In the genomic region with DNA sequence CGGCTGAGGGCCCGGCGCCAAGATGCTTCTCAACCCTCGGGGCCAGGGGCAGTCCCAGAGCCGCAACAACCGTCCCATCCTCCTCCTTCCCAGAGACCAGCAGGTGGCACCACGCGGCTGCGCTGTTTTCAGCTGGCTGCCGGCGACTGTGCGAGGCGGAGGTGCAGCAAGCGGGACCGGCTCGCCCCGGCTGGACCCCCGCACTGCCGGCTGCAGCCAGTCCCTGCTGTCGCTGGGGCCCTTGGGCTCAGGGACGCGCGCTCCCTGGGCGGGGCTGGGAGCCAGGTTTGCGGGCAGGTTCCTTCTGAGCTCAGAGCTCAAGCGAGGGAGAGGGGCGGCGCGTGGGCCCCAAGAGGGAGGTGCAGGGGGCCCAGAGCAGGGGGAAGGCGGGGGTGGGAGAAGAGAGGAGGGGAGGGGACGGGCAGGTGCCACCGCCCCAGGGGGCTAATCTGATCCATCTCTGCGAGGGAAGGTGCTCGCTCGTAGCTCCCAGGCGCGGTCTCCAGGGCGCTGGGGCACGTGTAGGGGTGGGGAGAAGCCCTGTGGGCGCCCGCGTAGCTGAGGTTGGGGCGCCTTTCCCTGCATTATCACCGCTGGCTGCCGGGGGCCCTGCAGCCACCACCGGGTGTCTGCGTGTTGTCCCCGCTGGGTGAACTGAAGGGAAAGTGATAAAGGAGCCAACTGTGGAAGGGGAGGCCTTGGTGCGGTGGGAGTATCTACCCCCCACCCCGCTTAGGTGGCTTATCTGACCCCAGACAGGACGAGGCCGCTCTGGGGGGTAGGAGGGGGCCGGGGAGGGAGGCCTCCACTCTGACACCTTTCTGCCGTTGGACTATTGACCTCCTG, we compare ENCODE assay signal across 1 cellular context.
TF ChIP-seq lines count a peak whose summit lies in the region.

No MANE protein-coding gene starts in this region.

TF ChIP-seq in K562, 482 proteins besides CTCF, POLR2A, EP300 and RAD21 (continued from another document and continues in another):
- TF ChIP-seq, protein P1, sequence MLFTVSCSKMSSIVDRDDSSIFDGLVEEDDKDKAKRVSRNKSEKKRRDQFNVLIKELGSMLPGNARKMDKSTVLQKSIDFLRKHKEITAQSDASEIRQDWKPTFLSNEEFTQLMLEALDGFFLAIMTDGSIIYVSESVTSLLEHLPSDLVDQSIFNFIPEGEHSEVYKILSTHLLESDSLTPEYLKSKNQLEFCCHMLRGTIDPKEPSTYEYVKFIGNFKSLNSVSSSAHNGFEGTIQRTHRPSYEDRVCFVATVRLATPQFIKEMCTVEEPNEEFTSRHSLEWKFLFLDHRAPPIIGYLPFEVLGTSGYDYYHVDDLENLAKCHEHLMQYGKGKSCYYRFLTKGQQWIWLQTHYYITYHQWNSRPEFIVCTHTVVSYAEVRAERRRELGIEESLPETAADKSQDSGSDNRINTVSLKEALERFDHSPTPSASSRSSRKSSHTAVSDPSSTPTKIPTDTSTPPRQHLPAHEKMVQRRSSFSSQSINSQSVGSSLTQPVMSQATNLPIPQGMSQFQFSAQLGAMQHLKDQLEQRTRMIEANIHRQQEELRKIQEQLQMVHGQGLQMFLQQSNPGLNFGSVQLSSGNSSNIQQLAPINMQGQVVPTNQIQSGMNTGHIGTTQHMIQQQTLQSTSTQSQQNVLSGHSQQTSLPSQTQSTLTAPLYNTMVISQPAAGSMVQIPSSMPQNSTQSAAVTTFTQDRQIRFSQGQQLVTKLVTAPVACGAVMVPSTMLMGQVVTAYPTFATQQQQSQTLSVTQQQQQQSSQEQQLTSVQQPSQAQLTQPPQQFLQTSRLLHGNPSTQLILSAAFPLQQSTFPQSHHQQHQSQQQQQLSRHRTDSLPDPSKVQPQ (CRISPR knock-in tag; IDR thresholded peaks at IDR 0.05; ENCODE audit: borderline replicate concordance): peak; percentile 62; the same call in 1 of the 2 replicates
- TF ChIP-seq FOXK1 (CRISPR knock-in tag; IDR thresholded peaks at IDR 0.05; ENCODE audit: borderline replicate concordance) (no peak), MEF2A (IDR thresholded peaks at IDR 0.05; ENCODE audit: control insufficient read depth, low read depth, low read length) (no peak), ZNF165 (CRISPR knock-in tag; IDR thresholded peaks at IDR 0.05; ENCODE audit: borderline replicate concordance) (no peak), CHAMP1 (IDR thresholded peaks at IDR 0.05) (no peak), RBM15 (IDR thresholded peaks at IDR 0.05; ENCODE audit: insufficient read depth, low read length) (no peak), CREB1 (IDR thresholded peaks at IDR 0.05) (peak; percentile 23; the same call in 1 of the 2 replicates), CREB1 (CRISPR knock-in tag; IDR thresholded peaks at IDR 0.05) (no peak), SMARCC2 (IDR thresholded peaks at IDR 0.05; ENCODE audit: low read depth) (no peak), ELK3 (CRISPR knock-in tag; IDR thresholded peaks at IDR 0.05) (peak; percentile 20; the same call in 1 of the 2 replicates), ZNF24 (IDR thresholded peaks at IDR 0.05) (0 out of 2 replicates have a peak, but pooled peaks have one; percentile 5), BDP1 (IDR thresholded peaks at IDR 0.05; ENCODE audit: insufficient read depth, insufficient read length) (no peak), ZNF175 (CRISPR knock-in tag; IDR thresholded peaks at IDR 0.05; ENCODE audit: low read depth) (peak; percentile 62), ZNF79 (CRISPR knock-in tag; IDR thresholded peaks at IDR 0.05; ENCODE audit: low read depth) (no peak), L3MBTL2 (IDR thresholded peaks at IDR 0.05) (peak; percentile 86), JUNB (CRISPR knock-in tag; conservative IDR thresholded peaks at IDR 0.05) (no peak), TAF15 (IDR thresholded peaks at IDR 0.05; ENCODE audit: low read depth, low read length) (0 out of 2 replicates have a peak, but pooled peaks have one; percentile 32), GABPB2 (CRISPR knock-in tag; conservative IDR thresholded peaks at IDR 0.05) (no peak), HLTF (IDR thresholded peaks at IDR 0.05) (no peak), BRF1 (IDR thresholded peaks at IDR 0.05; ENCODE audit: borderline replicate concordance, extremely low read depth, insufficient read length) (no peak), CEBPG (CRISPR knock-in tag; IDR thresholded peaks at IDR 0.05) (no peak), CEBPG (tag; conservative IDR thresholded peaks at IDR 0.05 in 1 of 2, IDR thresholded peaks at IDR 0.05 in 1 of 2) (no peak), HDAC3 (IDR thresholded peaks at IDR 0.05; ENCODE audit: borderline replicate concordance, partially characterized antibody) (peak; percentile 89), SNIP1 (IDR thresholded peaks at IDR 0.05; ENCODE audit: low read depth) (no peak), ZNF589 (CRISPR knock-in tag; IDR thresholded peaks at IDR 0.05; ENCODE audit: low read depth) (peak; percentile 91), SFPQ (IDR thresholded peaks at IDR 0.05; ENCODE audit: low read depth, low read length) (no peak), DEAF1 (CRISPR knock-in tag; IDR thresholded peaks at IDR 0.05) (no peak), HSF4 (CRISPR knock-in tag; IDR thresholded peaks at IDR 0.05; ENCODE audit: borderline replicate concordance) (0 out of 2 replicates have a peak, but pooled peaks have one; percentile 25), MIER1 (IDR thresholded peaks at IDR 0.05; ENCODE audit: low read depth) (no peak), NR2F6 (CRISPR knock-in tag; IDR thresholded peaks at IDR 0.05) (0 out of 2 replicates have a peak, but pooled peaks have one; percentile 13), TEAD4 (IDR thresholded peaks at IDR 0.05; ENCODE audit: low read length) (peak; percentile 88), TEAD4 (CRISPR knock-in tag; IDR thresholded peaks at IDR 0.05; ENCODE audit: borderline replicate concordance) (no peak), TRIM28 (IDR thresholded peaks at IDR 0.05) (no peak), SLC30A9 (CRISPR knock-in tag; IDR thresholded peaks at IDR 0.05) (no peak), ZNF780A (CRISPR knock-in tag; IDR thresholded peaks at IDR 0.05) (no peak), DIDO1 (tag; IDR thresholded peaks at IDR 0.05; ENCODE audit: low read depth) (no peak), POLR3G (IDR thresholded peaks at IDR 0.05; ENCODE audit: extremely low read depth, insufficient read length, insufficient replicate concordance) (no peak)
- TF ChIP-seq, protein P2, sequence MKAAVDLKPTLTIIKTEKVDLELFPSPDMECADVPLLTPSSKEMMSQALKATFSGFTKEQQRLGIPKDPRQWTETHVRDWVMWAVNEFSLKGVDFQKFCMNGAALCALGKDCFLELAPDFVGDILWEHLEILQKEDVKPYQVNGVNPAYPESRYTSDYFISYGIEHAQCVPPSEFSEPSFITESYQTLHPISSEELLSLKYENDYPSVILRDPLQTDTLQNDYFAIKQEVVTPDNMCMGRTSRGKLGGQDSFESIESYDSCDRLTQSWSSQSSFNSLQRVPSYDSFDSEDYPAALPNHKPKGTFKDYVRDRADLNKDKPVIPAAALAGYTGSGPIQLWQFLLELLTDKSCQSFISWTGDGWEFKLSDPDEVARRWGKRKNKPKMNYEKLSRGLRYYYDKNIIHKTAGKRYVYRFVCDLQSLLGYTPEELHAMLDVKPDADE (conservative IDR thresholded peaks at IDR 0.05; ENCODE audit: control insufficient read depth, low read depth, low read length): peak; percentile 89
- TF ChIP-seq, protein P3, sequence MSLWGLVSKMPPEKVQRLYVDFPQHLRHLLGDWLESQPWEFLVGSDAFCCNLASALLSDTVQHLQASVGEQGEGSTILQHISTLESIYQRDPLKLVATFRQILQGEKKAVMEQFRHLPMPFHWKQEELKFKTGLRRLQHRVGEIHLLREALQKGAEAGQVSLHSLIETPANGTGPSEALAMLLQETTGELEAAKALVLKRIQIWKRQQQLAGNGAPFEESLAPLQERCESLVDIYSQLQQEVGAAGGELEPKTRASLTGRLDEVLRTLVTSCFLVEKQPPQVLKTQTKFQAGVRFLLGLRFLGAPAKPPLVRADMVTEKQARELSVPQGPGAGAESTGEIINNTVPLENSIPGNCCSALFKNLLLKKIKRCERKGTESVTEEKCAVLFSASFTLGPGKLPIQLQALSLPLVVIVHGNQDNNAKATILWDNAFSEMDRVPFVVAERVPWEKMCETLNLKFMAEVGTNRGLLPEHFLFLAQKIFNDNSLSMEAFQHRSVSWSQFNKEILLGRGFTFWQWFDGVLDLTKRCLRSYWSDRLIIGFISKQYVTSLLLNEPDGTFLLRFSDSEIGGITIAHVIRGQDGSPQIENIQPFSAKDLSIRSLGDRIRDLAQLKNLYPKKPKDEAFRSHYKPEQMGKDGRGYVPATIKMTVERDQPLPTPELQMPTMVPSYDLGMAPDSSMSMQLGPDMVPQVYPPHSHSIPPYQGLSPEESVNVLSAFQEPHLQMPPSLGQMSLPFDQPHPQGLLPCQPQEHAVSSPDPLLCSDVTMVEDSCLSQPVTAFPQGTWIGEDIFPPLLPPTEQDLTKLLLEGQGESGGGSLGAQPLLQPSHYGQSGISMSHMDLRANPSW (CRISPR knock-in tag; IDR thresholded peaks at IDR 0.05): no peak
- TF ChIP-seq, protein P4, sequence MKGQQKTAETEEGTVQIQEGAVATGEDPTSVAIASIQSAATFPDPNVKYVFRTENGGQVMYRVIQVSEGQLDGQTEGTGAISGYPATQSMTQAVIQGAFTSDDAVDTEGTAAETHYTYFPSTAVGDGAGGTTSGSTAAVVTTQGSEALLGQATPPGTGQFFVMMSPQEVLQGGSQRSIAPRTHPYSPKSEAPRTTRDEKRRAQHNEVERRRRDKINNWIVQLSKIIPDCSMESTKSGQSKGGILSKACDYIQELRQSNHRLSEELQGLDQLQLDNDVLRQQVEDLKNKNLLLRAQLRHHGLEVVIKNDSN (CRISPR knock-in tag; IDR thresholded peaks at IDR 0.05): peak; percentile 83
- TF ChIP-seq, protein P5, sequence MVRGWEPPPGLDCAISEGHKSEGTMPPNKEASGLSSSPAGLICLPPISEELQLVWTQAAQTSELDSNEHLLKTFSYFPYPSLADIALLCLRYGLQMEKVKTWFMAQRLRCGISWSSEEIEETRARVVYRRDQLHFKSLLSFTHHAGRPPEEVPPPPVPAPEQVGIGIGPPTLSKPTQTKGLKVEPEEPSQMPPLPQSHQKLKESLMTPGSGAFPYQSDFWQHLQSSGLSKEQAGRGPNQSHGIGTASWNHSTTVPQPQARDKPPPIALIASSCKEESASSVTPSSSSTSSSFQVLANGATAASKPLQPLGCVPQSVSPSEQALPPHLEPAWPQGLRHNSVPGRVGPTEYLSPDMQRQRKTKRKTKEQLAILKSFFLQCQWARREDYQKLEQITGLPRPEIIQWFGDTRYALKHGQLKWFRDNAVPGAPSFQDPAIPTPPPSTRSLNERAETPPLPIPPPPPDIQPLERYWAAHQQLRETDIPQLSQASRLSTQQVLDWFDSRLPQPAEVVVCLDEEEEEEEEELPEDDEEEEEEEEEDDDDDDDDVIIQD (CRISPR knock-in tag; IDR thresholded peaks at IDR 0.05): no peak
- TF ChIP-seq, protein P6, sequence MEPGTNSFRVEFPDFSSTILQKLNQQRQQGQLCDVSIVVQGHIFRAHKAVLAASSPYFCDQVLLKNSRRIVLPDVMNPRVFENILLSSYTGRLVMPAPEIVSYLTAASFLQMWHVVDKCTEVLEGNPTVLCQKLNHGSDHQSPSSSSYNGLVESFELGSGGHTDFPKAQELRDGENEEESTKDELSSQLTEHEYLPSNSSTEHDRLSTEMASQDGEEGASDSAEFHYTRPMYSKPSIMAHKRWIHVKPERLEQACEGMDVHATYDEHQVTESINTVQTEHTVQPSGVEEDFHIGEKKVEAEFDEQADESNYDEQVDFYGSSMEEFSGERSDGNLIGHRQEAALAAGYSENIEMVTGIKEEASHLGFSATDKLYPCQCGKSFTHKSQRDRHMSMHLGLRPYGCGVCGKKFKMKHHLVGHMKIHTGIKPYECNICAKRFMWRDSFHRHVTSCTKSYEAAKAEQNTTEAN (CRISPR knock-in tag; IDR thresholded peaks at IDR 0.05): no peak
